16 cellular contexts compared by ENCODE assay signal in the genomic region with DNA sequence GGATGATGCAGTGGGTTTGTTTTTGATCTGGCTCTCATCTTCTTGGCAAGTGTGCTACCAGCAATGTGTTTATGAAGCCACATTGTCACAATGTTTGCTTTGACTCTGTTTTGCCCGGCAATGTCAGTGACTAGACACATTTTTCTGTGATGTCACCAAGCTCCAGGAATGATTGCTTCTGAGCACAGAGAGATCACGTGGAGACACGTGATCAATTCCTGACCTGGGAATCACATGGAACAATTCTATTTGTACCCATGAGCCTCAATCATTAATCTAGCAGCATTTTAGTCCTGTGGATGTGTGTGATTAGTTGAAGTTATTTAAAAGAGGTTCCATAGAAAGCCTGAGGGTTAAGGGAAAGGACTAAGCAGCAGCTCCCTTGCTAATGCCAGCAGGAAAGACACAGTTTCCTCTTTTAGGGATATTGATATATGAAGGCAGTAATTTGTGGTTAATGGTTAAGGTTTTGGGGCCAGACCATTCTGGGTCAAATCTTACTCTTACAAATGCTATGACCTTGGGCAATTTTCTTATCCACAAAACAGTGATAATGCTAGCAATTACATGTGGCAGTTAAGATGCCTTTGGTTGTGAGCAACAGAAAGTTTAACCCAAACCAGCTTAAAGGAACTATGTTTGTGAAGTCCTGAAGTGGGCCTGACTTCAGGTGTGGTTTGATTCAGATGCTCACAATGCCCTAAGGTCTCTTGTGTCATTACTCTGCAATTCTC. TPM values are rescaled to one million over a fixed set of nuclear protein-coding genes. Genes with fewer than 3 reads are reported as not detected.
DNase-seq lines count a peak whose midpoint lies in the region; ATAC-seq and TF ChIP-seq lines count a peak whose summit lies in the region.
"Had no signal": no experiment of that assay in that cellular context is flagged by ENCODE, and none has a peak within 500 bp of the region (broad histone marks: within the 10 kb centered on the region; RNA-seq: fewer than 3 reads in every experiment).

No MANE protein-coding gene starts in this region.

- H3K4me3 ChIP-seq in fibroblast of villous mesenchyme (ENCODE audit: low read depth, low read length) (no peak overlapping the region), testis (no peak overlapping the region)
- H3K4me3 ChIP-seq: gastrocnemius medialis, psoas muscle had no signal

- no peaks in the 10 kb centered on the region for H3K36me3 ChIP-seq in testis (ENCODE audit: low read depth, missing control alignments)
- H3K36me3 ChIP-seq: gastrocnemius medialis had no signal

- H3K9me3 Mint-ChIP-seq in activated naive CD8-positive, alpha-beta T cell treated with anti-CD3 and anti-CD28 coated beads, Interleukin-2, amount 50 U/mL, for 24 hours: no peaks in the 10 kb centered on the region
- H3K9me3 Mint-ChIP-seq in activated naive CD8-positive, alpha-beta T cell treated with anti-CD3 and anti-CD28 coated beads for 36 hours: no peaks in the 10 kb centered on the region
- H3K9me3 Mint-ChIP-seq: effector memory CD8-positive, alpha-beta T cell had no signal

- peak overlapping the region; percentile 32 for H3K27ac Mint-ChIP-seq in activated naive CD8-positive, alpha-beta T cell treated with anti-CD3 and anti-CD28 coated beads, Interleukin-2, amount 50 U/mL, for 24 hours
- H3K27ac Mint-ChIP-seq in activated naive CD8-positive, alpha-beta T cell treated with anti-CD3 and anti-CD28 coated beads for 36 hours: no peak overlapping the region
- H3K27ac Mint-ChIP-seq: activated CD4-positive, alpha-beta T cell treated with anti-CD3 and anti-CD28 coated beads for 36 hours had no signal

- no peak overlapping the region for H3K4me3 Mint-ChIP-seq in activated naive CD8-positive, alpha-beta T cell treated with anti-CD3 and anti-CD28 coated beads, Interleukin-2, amount 50 U/mL, for 24 hours
- no peak overlapping the region for H3K4me3 Mint-ChIP-seq in activated naive CD8-positive, alpha-beta T cell treated with anti-CD3 and anti-CD28 coated beads for 36 hours
- H3K4me3 Mint-ChIP-seq: activated CD4-positive, alpha-beta T cell treated with anti-CD3 and anti-CD28 coated beads for 36 hours had no signal

- no peak for ATAC-seq in activated naive CD8-positive, alpha-beta T cell treated with anti-CD3 and anti-CD28 coated beads, Interleukin-2, amount 50 U/mL, for 24 hours
- ATAC-seq in Right ventricle myocardium inferior: no peak
- ATAC-seq in GM19035 (IDR thresholded peaks at IDR 0.05; ENCODE audit: unreplicated experiment): no peak
- ATAC-seq: activated CD4-positive, alpha-beta T cell treated with anti-CD3 and anti-CD28 coated beads for 36 hours; effector memory CD8-positive, alpha-beta T cell; gastrocnemius medialis; Panc1; psoas muscle had no signal

- H3K27ac ChIP-seq in testis: no peak overlapping the region
- H3K27ac ChIP-seq: gastrocnemius medialis, psoas muscle had no signal

- H3K4me1 ChIP-seq in testis: no peaks in the 10 kb centered on the region
- H3K4me1 ChIP-seq: gastrocnemius medialis, psoas muscle had no signal

- no peak for TF ChIP-seq POLR2A in testis (IDR thresholded peaks at IDR 0.05)

- WGBS in testis, 2 donors: 60 to 61% methylated on average over 3 of the region's 3 CpGs

- no peaks in the 10 kb centered on the region for H3K27me3 ChIP-seq in testis
- H3K27me3 ChIP-seq: gastrocnemius medialis had no signal

- TF ChIP-seq CTCF in fibroblast of villous mesenchyme (IDR thresholded peaks at IDR 0.05; ENCODE audit: insufficient read depth, low read depth, low read length) (no peak), testis (IDR thresholded peaks at IDR 0.05) (no peak)

- DNase-seq in activated naive CD8-positive, alpha-beta T cell treated with anti-CD3 and anti-CD28 coated beads, Interleukin-2, amount 50 U/mL, for 24 hours: no peak
- DNase-seq in activated naive CD8-positive, alpha-beta T cell treated with anti-CD3 and anti-CD28 coated beads for 36 hours: no peak
- peak; percentile 75 for DNase-seq in OCI-M1 (lab: John Stamatoyannopoulos, UW)
- peak; percentile 42 for DNase-seq in fibroblast of villous mesenchyme (ENCODE audit: low read depth)
- DNase-seq in testis: peak; percentile 64
- no peak for DNase-seq in Right ventricle myocardium inferior (ENCODE audit: missing footprints)
- no peak for DNase-seq in activated naive CD4-positive, alpha-beta T cell treated with anti-CD3 and anti-CD28 coated beads, Interleukin-2, amount 50 U/mL, for 16 hours
- DNase-seq: activated CD4-positive, alpha-beta T cell treated with anti-CD3 and anti-CD28 coated beads for 36 hours; activated gamma-delta T cell; DND-41; effector memory CD8-positive, alpha-beta T cell; gastrocnemius medialis; psoas muscle had no signal

- peaks cover 4% of the 10 kb centered on the region for H3K36me3 Mint-ChIP-seq in activated naive CD8-positive, alpha-beta T cell treated with anti-CD3 and anti-CD28 coated beads, Interleukin-2, amount 50 U/mL, for 24 hours (ENCODE audit: low read depth)
- H3K36me3 Mint-ChIP-seq in activated naive CD8-positive, alpha-beta T cell treated with anti-CD3 and anti-CD28 coated beads for 36 hours: no peaks in the 10 kb centered on the region

- H3K27me3 Mint-ChIP-seq in activated naive CD8-positive, alpha-beta T cell treated with anti-CD3 and anti-CD28 coated beads, Interleukin-2, amount 50 U/mL, for 24 hours: peaks cover 3% of the 10 kb centered on the region
- peaks cover 12% of the 10 kb centered on the region for H3K27me3 Mint-ChIP-seq in activated naive CD8-positive, alpha-beta T cell treated with anti-CD3 and anti-CD28 coated beads for 36 hours
- H3K27me3 Mint-ChIP-seq: effector memory CD8-positive, alpha-beta T cell had no signal

- intact Hi-C loops in testis (cut with DNase I; ENCODE audit: low total_unique reads) (no loop called here), Right ventricle myocardium inferior (cut with DNase I) (no loop called here)

- peaks cover 57% of the 10 kb centered on the region for H3K4me1 Mint-ChIP-seq in activated naive CD8-positive, alpha-beta T cell treated with anti-CD3 and anti-CD28 coated beads, Interleukin-2, amount 50 U/mL, for 24 hours
- H3K4me1 Mint-ChIP-seq in activated naive CD8-positive, alpha-beta T cell treated with anti-CD3 and anti-CD28 coated beads for 36 hours: peaks cover 32% of the 10 kb centered on the region

- H3K9me3 ChIP-seq in testis: no peaks in the 10 kb centered on the region
- H3K9me3 ChIP-seq: gastrocnemius medialis, psoas muscle had no signal

RNA-seq across cellular contexts. Expression of gene FASLG, which starts 59.0 kb away (rescaled TPM):
- total RNA-seq in activated naive CD8-positive, alpha-beta T cell treated with anti-CD3 and anti-CD28 coated beads for 36 hours: 10 to 100 TPM; 11.8 to 12.5 TPM
- not detected in 2 replicates for total RNA-seq in fibroblast of villous mesenchyme
- total RNA-seq in testis: not detected
- polyA plus RNA-seq in testis (ENCODE audit: insufficient read depth, low read depth, low replicate concordance): not detected
- total RNA-seq in Right ventricle myocardium inferior: 0.16 TPM
- total RNA-seq: gastrocnemius medialis had no signal
- polyA plus RNA-seq: BJ, psoas muscle had no signal

Comparison
In these comparisons a context has a peak if more than half of its experiments do, and no peak if none do; other contexts are left out.
1. DNase-seq: peak in OCI-M1 (single experiment), fibroblast of villous mesenchyme (single experiment) and testis (single experiment); none in activated naive CD8-positive, alpha-beta T cell treated with anti-CD3 and anti-CD28 coated beads, Interleukin-2, amount 50 U/mL, for 24 hours (single experiment), activated naive CD8-positive, alpha-beta T cell treated with anti-CD3 and anti-CD28 coated beads for 36 hours (single experiment), Right ventricle myocardium inferior (single experiment) and activated naive CD4-positive, alpha-beta T cell treated with anti-CD3 and anti-CD28 coated beads, Interleukin-2, amount 50 U/mL, for 16 hours (single experiment).
2. RNA of gene FASLG, which starts 59.0 kb away (total RNA-seq): 11.8 to 12.5 TPM in activated naive CD8-positive, alpha-beta T cell treated with anti-CD3 and anti-CD28 coated beads for 36 hours; 0.16 TPM in Right ventricle myocardium inferior (single experiment), not detected in testis and not detected in fibroblast of villous mesenchyme; every median in the first group is over 10 times any median in the second.